Comparison of ENCODE assay signal across 17 cellular contexts in the genomic region with DNA sequence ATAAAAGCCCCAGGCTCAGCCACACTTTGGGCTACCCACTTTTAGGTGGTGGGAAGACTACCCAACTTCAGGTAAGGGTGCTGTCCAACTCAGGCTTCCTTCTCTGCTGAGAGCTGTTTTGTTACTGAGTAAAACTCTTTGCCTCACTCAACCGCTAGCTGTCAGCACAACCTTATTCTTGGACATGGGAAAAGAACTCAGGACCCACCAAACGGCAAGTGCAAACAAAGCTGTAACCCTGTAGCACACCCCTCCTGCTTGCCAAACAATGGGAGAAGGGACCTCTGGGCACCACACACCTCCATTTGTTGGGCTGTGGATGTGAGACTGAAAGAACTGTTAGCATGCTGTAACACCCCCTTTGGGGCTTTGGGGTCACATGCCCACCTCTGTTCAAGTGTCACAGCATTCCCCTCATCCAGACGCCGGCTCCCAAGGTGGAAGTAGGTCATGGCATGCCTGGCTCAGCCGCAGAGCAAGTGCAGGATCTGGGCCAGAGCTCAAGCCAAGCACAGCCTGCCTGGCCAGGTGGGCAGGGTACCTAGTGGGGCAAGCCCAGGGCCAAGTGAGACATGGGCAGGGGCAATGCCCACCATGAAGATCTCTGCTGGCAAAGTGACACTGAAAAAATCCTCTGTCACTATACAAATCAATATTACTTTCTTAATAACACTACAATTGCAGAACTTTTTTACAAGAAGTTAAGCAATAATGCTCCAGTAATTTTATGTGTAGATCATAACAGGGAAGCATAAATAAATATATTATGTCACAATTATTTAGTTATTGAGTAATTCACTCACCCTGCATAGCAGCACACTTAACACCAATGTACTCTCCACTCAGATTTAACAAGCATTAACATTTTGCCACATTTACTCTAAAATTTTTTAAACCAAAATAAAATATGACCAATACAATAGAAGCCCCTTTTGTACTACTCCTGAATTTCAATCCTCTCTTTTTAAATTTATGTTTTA.
DNase-seq lines count a peak whose midpoint lies in the region; ATAC-seq, FAIRE-seq and TF ChIP-seq lines count a peak whose summit lies in the region.
"Had no signal": no experiment of that assay in that cellular context is flagged by ENCODE, and none has a peak within 500 bp of the region (broad histone marks: within the 10 kb centered on the region; RNA-seq: fewer than 3 reads in every experiment).

No MANE protein-coding gene starts in this region.

- H2BK5ac ChIP-seq in mesendoderm (ENCODE audit: low read length) = no peak overlapping the region

- H3K4me3 ChIP-seq in WERI-Rb-1 (ENCODE audit: low read depth, low read length) (no peak overlapping the region), mesendoderm (ENCODE audit: low read length) (no peak overlapping the region)

- peak; percentile 6 for FAIRE-seq in A204.1 (lab: Jason Lieb, UNC)
- FAIRE-seq in GM19239 (lab: Jason Lieb, UNC) = no peak
- FAIRE-seq: GM12891 had no signal

- H3K36me3 ChIP-seq in WERI-Rb-1 (peaks cover 3% of the 10 kb centered on the region; the same call in 1 of the 2 replicates), mesendoderm (ENCODE audit: control insufficient read depth, insufficient read depth, low read length) (no peaks in the 10 kb centered on the region)

- no peak overlapping the region for H2BK120ac ChIP-seq in mesendoderm (ENCODE audit: low read depth, low read length)

- H3K9me3 ChIP-seq in WERI-Rb-1 (ENCODE audit: severe bottlenecking) = peaks cover 3% of the 10 kb centered on the region
- H3K9me3 ChIP-seq: Caco-2 had no signal

- no peaks in the 10 kb centered on the region for H3K9me3 Mint-ChIP-seq in glutamatergic neuron (ENCODE audit: unreplicated experiment)
- H3K9me3 Mint-ChIP-seq: CD14-positive monocyte, IgD-negative memory B cell had no signal

- H3K4me2 ChIP-seq in mesendoderm (ENCODE audit: low read length) = no peak overlapping the region

- no peak overlapping the region for H3K56ac ChIP-seq in mesendoderm (ENCODE audit: low read length)

- H2BK15ac ChIP-seq in mesendoderm (replicated peaks; ENCODE audit: low read depth) = no peak overlapping the region

- H3K27me3 ChIP-seq in WERI-Rb-1 (ENCODE audit: insufficient read depth, low read depth, severe bottlenecking) (no peaks in the 10 kb centered on the region), mesendoderm (ENCODE audit: insufficient read depth, low read length, poor library complexity) (no peaks in the 10 kb centered on the region)

- no peaks in the 10 kb centered on the region for H3K4me1 ChIP-seq in mesendoderm (ENCODE audit: control insufficient read depth, low read depth, low read length)
- H3K4me1 ChIP-seq: Caco-2 had no signal

- ATAC-seq in esophagus mucosa = no peak

- no peak overlapping the region for H3K9ac ChIP-seq in mesendoderm (ENCODE audit: low read length)

- H3K27ac ChIP-seq in WERI-Rb-1 (peak overlapping the region; percentile 28), mesendoderm (ENCODE audit: low read depth, low read length) (no peak overlapping the region)
- H3K27ac ChIP-seq: RWPE1 had no signal

- H3K4me3 Mint-ChIP-seq in glutamatergic neuron (ENCODE audit: unreplicated experiment) = no peak overlapping the region
- H3K4me3 Mint-ChIP-seq: CD14-positive monocyte, IgD-negative memory B cell had no signal

- no peaks in the 10 kb centered on the region for H3K79me1 ChIP-seq in mesendoderm (ENCODE audit: low read length)

- no peak overlapping the region for H3K23ac ChIP-seq in mesendoderm (ENCODE audit: low read length)

- H3K4ac ChIP-seq in mesendoderm (ENCODE audit: low read depth, low read length) = no peak overlapping the region

- peaks cover 16% of the 10 kb centered on the region for H3K4me1 Mint-ChIP-seq in glutamatergic neuron (ENCODE audit: low read depth, unreplicated experiment)
- H3K4me1 Mint-ChIP-seq: CD14-positive monocyte, IgD-negative memory B cell had no signal

- no peak overlapping the region for H2AK5ac ChIP-seq in mesendoderm (ENCODE audit: low read length)

- no CpG with 5 or more reads among the region's 5 CpGs for WGBS in mesendoderm (ENCODE audit: extremely low coverage, insufficient coverage, low lambda C conversion rate)

- peak overlapping the region; percentile 79 for H3K27ac Mint-ChIP-seq in glutamatergic neuron (ENCODE audit: unreplicated experiment)
- H3K27ac Mint-ChIP-seq: CD14-positive monocyte, IgD-negative memory B cell had no signal

- no peak overlapping the region for H4K5ac ChIP-seq in mesendoderm (ENCODE audit: low read length)

- no peak overlapping the region for H3K18ac ChIP-seq in mesendoderm (ENCODE audit: low read length)

- DNase-seq in WERI-Rb-1 (peak; percentile 9), glutamatergic neuron (peak; percentile 11), mesendoderm (peak; percentile 8), hepatic stellate cell (ENCODE audit: low spot score) (no peak), NCI-H510A treated with DMSO at 0.1 percent for 48 hours (lab: John Stamatoyannopoulos, UW) (no peak), GM19239 (ENCODE audit: insufficient read length, low spot score) (no peak)
- DNase-seq: Caco-2, MV-4-11, NCI-H1436 treated with DMSO at 0.1 percent for 48 hours, NCI-H2227 treated with DMSO at 0.1 percent for 48 hours, NCI-H526 treated with DMSO at 0.1 percent for 48 hours had no signal

- H3K27me3 Mint-ChIP-seq in glutamatergic neuron (ENCODE audit: unreplicated experiment) = no peaks in the 10 kb centered on the region
- H3K27me3 Mint-ChIP-seq: IgD-negative memory B cell had no signal

- no peaks in the 10 kb centered on the region for H3K79me2 ChIP-seq in mesendoderm (ENCODE audit: control insufficient read depth, insufficient read depth, low read length)

- H3K36me3 Mint-ChIP-seq in glutamatergic neuron (ENCODE audit: unreplicated experiment) = no peaks in the 10 kb centered on the region

- TF ChIP-seq CTCF in WERI-Rb-1 (IDR thresholded peaks at IDR 0.05; ENCODE audit: low read depth, low read length) (no peak), glutamatergic neuron (IDR thresholded peaks at IDR 0.05; ENCODE audit: partially characterized antibody, unreplicated experiment) (no peak)

- H4K8ac ChIP-seq in mesendoderm (ENCODE audit: low read depth, low read length) = no peak overlapping the region

Comparison
In these comparisons a context has a peak if more than half of its experiments do, and no peak if none do; other contexts are left out.
1. DNase-seq: peak in WERI-Rb-1 (single experiment), glutamatergic neuron (single experiment) and mesendoderm (single experiment); none in hepatic stellate cell (single experiment), NCI-H510A treated with DMSO at 0.1 percent for 48 hours (single experiment) and GM19239 (single experiment).